In the genomic region with DNA sequence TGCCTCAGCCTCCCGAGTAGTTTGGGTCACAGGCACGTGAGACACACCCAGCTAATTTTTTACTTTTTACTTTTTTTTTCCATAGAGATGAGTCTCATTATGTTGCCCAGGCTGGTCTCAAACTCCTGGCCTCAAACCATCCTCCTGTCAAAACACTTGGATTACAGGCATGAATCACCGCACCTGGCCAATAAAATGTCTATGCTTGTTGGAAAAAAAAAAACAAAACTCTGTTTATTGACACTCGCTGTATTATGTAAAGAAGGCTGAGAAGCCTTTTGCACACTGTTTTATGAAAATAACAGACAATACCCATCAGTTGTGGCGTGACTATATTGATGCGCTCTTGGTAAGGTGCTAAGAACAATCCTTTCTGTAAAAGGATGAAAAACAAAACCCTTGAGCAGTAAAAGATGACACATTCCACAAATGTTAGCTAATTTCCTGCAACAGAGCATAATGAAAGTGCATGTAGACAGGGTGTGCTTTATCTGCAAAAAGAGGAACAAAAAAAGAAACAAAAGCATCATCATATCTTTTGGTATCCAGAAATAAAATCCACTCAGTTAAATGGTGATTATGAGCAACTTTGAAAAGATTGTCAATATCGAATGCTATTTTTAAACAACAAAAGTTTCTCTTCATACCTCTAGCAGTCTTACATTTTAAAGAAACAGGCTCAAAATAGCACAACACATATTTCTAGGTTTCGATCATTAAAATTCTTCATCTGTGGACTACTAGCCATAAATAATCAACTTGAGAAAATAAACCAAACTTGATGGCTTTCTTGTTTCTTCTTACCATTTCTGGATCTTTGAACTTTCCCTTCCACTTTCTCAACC, we compare ENCODE assay signal across 9 cellular contexts.
DNase-seq lines count a peak whose midpoint lies in the region; ATAC-seq, FAIRE-seq and TF ChIP-seq lines count a peak whose summit lies in the region.
"Had no signal": no experiment of that assay in that cellular context is flagged by ENCODE, and none has a peak within 500 bp of the region (broad histone marks: within the 10 kb centered on the region; RNA-seq: fewer than 3 reads in every experiment).

No MANE protein-coding gene starts in this region.

- TF ChIP-seq POLR2A in GM12892 (IDR thresholded peaks at IDR 0.05; ENCODE audit: low read depth, low read length), result no peak

- H3K4me3 ChIP-seq in MM.1S (ENCODE audit: low read length) (peak overlapping the region; percentile 48), lower lobe of right lung (no peak overlapping the region)
- H3K4me3 ChIP-seq: cardiac muscle cell had no signal

- peak overlapping the region; percentile 38; the same call in 1 of the 2 replicates for H3K9ac ChIP-seq in MM.1S (ENCODE audit: low read length)

- TF ChIP-seq CTCF in MM.1S (IDR thresholded peaks at IDR 0.05; ENCODE audit: low read length) (no peak), lower lobe of right lung (IDR thresholded peaks at IDR 0.05) (no peak)

- intact Hi-C loops in lower lobe of right lung (cut with DNase I), result loop anchor here (5.0 kb wide), 1 partner anchor 951 kb away; no protein-coding TSS in a partner anchor

- no peaks in the 10 kb centered on the region for H4K20me1 ChIP-seq in MM.1S (ENCODE audit: insufficient read depth, low read length)

- FAIRE-seq in GM12892 (lab: Jason Lieb, UNC), result peak; percentile 92

- DNase-seq in GM12892 (ENCODE audit: insufficient read length), result no peak
- DNase-seq in HCEC 1CT, result peak; percentile 37
- peak; percentile 76 for DNase-seq in MM.1S
- peak; percentile 50 for DNase-seq in kidney glomerular epithelial cell (lab: John Stamatoyannopoulos, UW)
- DNase-seq in lower lobe of right lung, result no peak
- no peak for DNase-seq in stimulated activated CD4-positive, alpha-beta T cell treated with anti-CD3 and anti-CD28 coated beads, Interleukin-4, amount 100 ng/mL, for 24 hours
- DNase-seq in iPS-NIHi11 (ENCODE audit: low spot score), result no peak
- DNase-seq in ACHN, result no peak

- H3K27me3 ChIP-seq in MM.1S (replicated peaks; ENCODE audit: insufficient read depth, low read length), result no peaks in the 10 kb centered on the region
- H3K27me3 ChIP-seq in lower lobe of right lung (ENCODE audit: low read depth), result no peaks in the 10 kb centered on the region

- no peaks in the 10 kb centered on the region for H3K79me2 ChIP-seq in MM.1S (ENCODE audit: low read length)

- H3K9me2 ChIP-seq in MM.1S (replicated peaks; ENCODE audit: insufficient read depth, low read length), result no peaks in the 10 kb centered on the region

- H3K9me3 ChIP-seq in MM.1S (replicated peaks; ENCODE audit: insufficient read depth, low read length) (no peaks in the 10 kb centered on the region), lower lobe of right lung (no peaks in the 10 kb centered on the region)

- in situ Hi-C loops in ACHN (cut with HindIII; ENCODE audit: low pct_ligation_motif_present, low pct_unique_long_range_greater_than_20kb, low sequenced_read_pairs), result loop anchor here (10.0 kb wide), 1 partner anchor 313 kb away; the partner anchor contains the start of gene EDN1

- peak overlapping the region; percentile 24; the same call in 1 of the 2 replicates for H2AFZ ChIP-seq in MM.1S (ENCODE audit: low read length)

- H3K4me1 ChIP-seq in MM.1S (ENCODE audit: low read length) (peaks cover 33% of the 10 kb centered on the region), lower lobe of right lung (no peaks in the 10 kb centered on the region)

- H3K4me2 ChIP-seq in MM.1S (ENCODE audit: low read depth, low read length), result peak overlapping the region; percentile 92

- H3F3A ChIP-seq in MM.1S (ENCODE audit: insufficient read depth, low read length), result peaks cover 21% of the 10 kb centered on the region

- no peaks in the 10 kb centered on the region for H3K36me3 ChIP-seq in MM.1S (replicated peaks; ENCODE audit: insufficient read depth, low read length)
- H3K36me3 ChIP-seq in lower lobe of right lung, result no peaks in the 10 kb centered on the region
- H3K36me3 ChIP-seq: cardiac muscle cell had no signal

- peak overlapping the region; percentile 73; the same call in 1 of the 2 replicates for H3K27ac ChIP-seq in MM.1S (ENCODE audit: low read length)
- H3K27ac ChIP-seq in lower lobe of right lung, result no peak overlapping the region
- H3K27ac ChIP-seq: cardiac muscle cell had no signal

- ATAC-seq in lower lobe of right lung, result no peak

Comparison
In these comparisons a context has a peak if more than half of its experiments do, and no peak if none do; other contexts are left out.
1. DNase-seq: peak in HCEC 1CT (single experiment), MM.1S (single experiment) and kidney glomerular epithelial cell (single experiment); none in GM12892 (single experiment), lower lobe of right lung (single experiment), stimulated activated CD4-positive, alpha-beta T cell treated with anti-CD3 and anti-CD28 coated beads, Interleukin-4, amount 100 ng/mL, for 24 hours (single experiment), iPS-NIHi11 (single experiment) and ACHN (single experiment).